ENCODE assay signal across 9 cellular contexts in the genomic region with DNA sequence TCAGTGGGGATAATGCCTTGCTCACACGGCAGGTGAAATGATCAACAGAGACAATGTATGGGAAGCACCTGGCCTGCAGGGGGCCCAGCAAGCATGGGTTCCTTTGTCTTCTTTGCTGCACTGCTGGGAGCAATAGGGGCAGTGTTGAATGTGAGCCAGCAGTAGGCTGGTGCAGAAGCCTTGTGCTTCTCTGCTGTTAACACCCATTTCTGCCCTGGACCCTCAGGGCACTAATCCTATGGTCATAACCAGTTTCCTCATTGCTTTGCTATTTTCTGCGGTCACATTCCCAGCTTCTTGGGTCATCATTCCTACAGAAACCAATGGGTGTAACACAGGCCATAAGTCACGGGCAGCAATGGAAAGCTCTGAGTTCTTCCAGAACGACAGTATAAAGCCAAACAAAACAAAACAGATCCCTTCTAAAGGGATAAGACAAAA. TPM values are rescaled to one million over a fixed set of nuclear protein-coding genes. Genes with fewer than 3 reads are reported as not detected.
A peak's percentile ranks its signal among the peaks of the same experiment; 100 is the strongest.
DNase-seq lines count a peak whose midpoint lies in the region; ATAC-seq and TF ChIP-seq lines count a peak whose summit lies in the region.
"Had no signal": no experiment of that assay in that cellular context is flagged by ENCODE, and none has a peak within 500 bp of the region (broad histone marks: within the 10 kb centered on the region; RNA-seq: fewer than 3 reads in every experiment).

No MANE protein-coding gene starts in this region.

- 0 out of 2 replicates have a peak overlapping the region, but pooled peaks have one; percentile 53 for H2AFZ ChIP-seq in GM23338

- peak; percentile 7; the same call in 1 of the 2 replicates for TF ChIP-seq CTCF in AG09319 (IDR thresholded peaks at IDR 0.05; ENCODE audit: low read depth, low read length)
- TF ChIP-seq CTCF in GM23338 (conservative IDR thresholded peaks at IDR 0.05; ENCODE audit: low read depth in 2 of 2), result peak; percentile 67 to 80

- DNase-seq in AG09319 (ENCODE audit: extremely low read depth, low read depth) (peak; percentile 75), GM23338 (ENCODE audit: low spot score) (peak; percentile 84), SK-MEL-5 (ENCODE audit: low read depth, low spot score) (peak; percentile 94), iPS-NIHi11 (ENCODE audit: low spot score) (peak; percentile 74), caudate nucleus (lab: John Stamatoyannopoulos, UW) (no peak), amygdala (lab: John Stamatoyannopoulos, UW) (no peak)
- no peak for DNase-seq in central memory CD4-positive, alpha-beta T cell

- H3K4me2 ChIP-seq in GM23338, result peak overlapping the region; percentile 7; the same call in 1 of the 2 replicates

- H3K36me3 ChIP-seq in GM23338 (ENCODE audit: insufficient read depth), result no peaks in the 10 kb centered on the region

- H3K4me1 ChIP-seq in GM23338 (ENCODE audit: insufficient read depth), result peaks cover 49% of the 10 kb centered on the region

- no peak overlapping the region for H3K4me3 Mint-ChIP-seq in GM23338

- ATAC-seq in GM23338 (peak; percentile 76), HG03432 (IDR thresholded peaks at IDR 0.05; ENCODE audit: unreplicated experiment) (no peak)

- no peaks in the 10 kb centered on the region for H3K9me3 Mint-ChIP-seq in GM23338

- H3K79me2 ChIP-seq in GM23338 (replicated peaks; ENCODE audit: insufficient read depth), result no peaks in the 10 kb centered on the region

- H3K27me3 Mint-ChIP-seq in GM23338 (ENCODE audit: insufficient read depth, low read depth, poor library complexity), result peaks cover 4% of the 10 kb centered on the region

- H3K27ac ChIP-seq in GM23338 (ENCODE audit: low read depth) (no peak overlapping the region), caudate nucleus (ENCODE audit: low read depth, low read length) (no peak overlapping the region)
- H3K27ac ChIP-seq: epithelial cell of prostate had no signal

- in situ Hi-C loops in SK-MEL-5 (cut with HindIII; ENCODE audit: low pct_unique_long_range_greater_than_20kb, low sequenced_read_pairs), result no loop called here

- H3K9me2 ChIP-seq in GM23338 (ENCODE audit: insufficient read depth), result no peaks in the 10 kb centered on the region

- H3K27me3 ChIP-seq in GM23338 (ENCODE audit: insufficient read depth), result no peaks in the 10 kb centered on the region

- no peaks in the 10 kb centered on the region for H3K36me3 Mint-ChIP-seq in GM23338 (ENCODE audit: low read depth)

- peaks cover 4% of the 10 kb centered on the region; the same call in 1 of the 2 replicates for H3F3A ChIP-seq in GM23338 (replicated peaks; ENCODE audit: low read depth)

- peak overlapping the region; percentile 60 for H3K27ac Mint-ChIP-seq in GM23338

- H3K4me3 ChIP-seq in GM23338, result no peak overlapping the region

- peaks cover 48% of the 10 kb centered on the region for H3K4me1 Mint-ChIP-seq in GM23338

- no peaks in the 10 kb centered on the region for H4K20me1 ChIP-seq in GM23338 (replicated peaks; ENCODE audit: insufficient read depth)

TF ChIP-seq in GM23338, 12 proteins besides CTCF, POLR2A, EP300 and RAD21:
- TF ChIP-seq JUNB (IDR thresholded peaks at IDR 0.05; ENCODE audit: unreplicated experiment) (no peak), ZNF114 (CRISPR knock-in tag; IDR thresholded peaks at IDR 0.05) (no peak), EZH2phosphoT487 (IDR thresholded peaks at IDR 0.05; ENCODE audit: unreplicated experiment) (no peak), NANOG (IDR thresholded peaks at IDR 0.05; ENCODE audit: borderline replicate concordance) (peak; percentile 36; the same call in 1 of the 2 replicates)

RNA-seq across cellular contexts. Expression of gene LGI1, which starts 10.9 kb away (rescaled TPM):
- 0.28 TPM in 1 of 2 replicates, not detected in the other for total RNA-seq in GM23338 (2014; rRNA removed; shearing (Covaris generic))
- polyA plus RNA-seq in GM23338 (2016; fragmentation: Nextera tagmentation; extraction: Ambion mirVana), result 0.28 and 0.31 TPM in 2 replicates
- total RNA-seq in SK-MEL-5 (2014; rRNA removed; shearing (Covaris generic)), result not detected in 2 replicates
- polyA plus RNA-seq in SK-MEL-5 (2015; cell fraction: cytosol; rRNA removed), result not detected in 2 replicates
- polyA plus RNA-seq in SK-MEL-5 (2015; cell fraction: nucleus; rRNA removed), result not detected in 2 replicates

RNA-seq across cellular contexts. Expression of gene FRA10AC1, which starts 44.5 kb away (rescaled TPM):
- 12.1 and 51.5 TPM in 2 replicates for total RNA-seq in GM23338 (2014; rRNA removed; shearing (Covaris generic))
- polyA plus RNA-seq in GM23338 (2016; fragmentation: Nextera tagmentation; extraction: Ambion mirVana), result 34.3 and 35.4 TPM in 2 replicates
- total RNA-seq in SK-MEL-5 (2014; rRNA removed; shearing (Covaris generic)), result 5.4 and 5.5 TPM in 2 replicates
- 6.1 and 6.8 TPM in 2 replicates for polyA plus RNA-seq in SK-MEL-5 (2015; cell fraction: cytosol; rRNA removed)
- 57.9 and 70.8 TPM in 2 replicates for polyA plus RNA-seq in SK-MEL-5 (2015; cell fraction: nucleus; rRNA removed)

Comparison
In these comparisons a context has a peak if more than half of its experiments do, and no peak if none do; other contexts are left out.
1. DNase-seq: peak in AG09319 (single experiment), GM23338 (single experiment), SK-MEL-5 (single experiment) and iPS-NIHi11 (single experiment); none in central memory CD4-positive, alpha-beta T cell (single experiment), caudate nucleus (0 of 61) and amygdala (0 of 56).